28 cellular contexts compared by ENCODE assay signal in the genomic region with DNA sequence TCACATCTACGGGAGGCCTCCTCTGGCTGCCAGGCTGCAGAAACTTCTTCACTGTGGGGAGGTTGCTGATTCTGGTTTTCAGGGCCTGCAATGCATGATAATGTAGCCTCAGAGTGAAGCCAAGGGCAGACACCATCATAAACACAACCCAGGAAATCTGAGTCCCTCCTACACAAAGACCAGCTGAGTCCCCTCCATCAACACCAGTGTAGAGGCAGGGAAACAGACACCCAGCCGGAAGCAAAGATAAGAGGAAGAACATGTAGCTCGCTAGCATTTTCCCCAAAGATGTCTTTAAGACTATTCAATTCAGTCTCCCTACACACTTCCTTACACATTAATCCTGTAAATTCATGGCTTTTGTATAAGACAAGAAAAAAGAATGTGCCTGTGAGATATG. TPM values are rescaled to one million over a fixed set of nuclear protein-coding genes. Genes with fewer than 3 reads are reported as not detected.
"Had no signal": no experiment of that assay in that cellular context is flagged by ENCODE, and none has a peak within 500 bp of the region (broad histone marks: within the 10 kb centered on the region; RNA-seq: fewer than 3 reads in every experiment).

No MANE protein-coding gene starts in this region.

- DNase-seq: activated CD4-positive, alpha-beta memory T cell treated with anti-CD3 and anti-CD28 coated beads, Interleukin-2, amount 10 ng/mL, durations not matched to agents 7 days and 5 days; activated CD4-positive, alpha-beta T cell treated with anti-CD3 and anti-CD28 coated beads for 36 hours; activated CD4-positive, alpha-beta T cell treated with anti-CD3 and anti-CD28 coated beads, Interleukin-2, amount 50 U/mL, for 1 hour; activated CD4-positive, CD25-positive, alpha-beta regulatory T cell; activated gamma-delta T cell; activated naive CD4-positive, alpha-beta T cell treated with anti-CD3 and anti-CD28 coated beads for 36 hours; activated naive CD8-positive, alpha-beta T cell treated with anti-CD3 and anti-CD28 coated beads for 36 hours; activated T-cell treated with anti-CD3 and anti-CD28 coated beads for 4 hours; activated T-cell treated with anti-CD3 and anti-CD28 coated beads, Interleukin-2, amount 50 U/mL, for 48 hours; anterior cingulate cortex; caudate nucleus; NCI-H1048; NCI-H146; NCI-H187 treated with DMSO at 0.1 percent for 48 hours; NCI-H2081 treated with DMSO at 0.1 percent for 48 hours; NCI-H446; NCI-H524; RPMI8226; T-helper 1 cell had no signal

- H3K27ac ChIP-seq: breast epithelium, SK-N-MC, VCaP had no signal

- H3K36me3 ChIP-seq: breast epithelium had no signal

- H3K4me1 ChIP-seq: breast epithelium had no signal

- H3K27me3 ChIP-seq: breast epithelium had no signal

- ATAC-seq: activated CD4-positive, alpha-beta T cell treated with anti-CD3 and anti-CD28 coated beads for 36 hours; activated T-helper 17 cell treated with anti-CD3 and anti-CD28 coated beads, Interleukin-2, amount 50 U/mL, for 72 hours; Panc1; Right ventricle myocardium inferior had no signal

- H3K4me3 ChIP-seq: breast epithelium, SK-N-MC had no signal

- H3K9me3 ChIP-seq: breast epithelium had no signal

RNA-seq across cellular contexts. Expression of gene GSTA2, which starts 23.6 kb away (rescaled TPM):
- total RNA-seq: activated CD4-positive, alpha-beta memory T cell treated with anti-CD3 and anti-CD28 coated beads, Interleukin-2, amount 10 ng/mL, durations not matched to agents 7 days and 5 days; activated CD4-positive, alpha-beta T cell treated with anti-CD3 and anti-CD28 coated beads for 36 hours; activated CD8-positive, alpha-beta memory T cell treated with anti-CD3 and anti-CD28 coated beads for 36 hours; activated naive CD4-positive, alpha-beta T cell treated with anti-CD3 and anti-CD28 coated beads for 36 hours; activated naive CD8-positive, alpha-beta T cell treated with anti-CD3 and anti-CD28 coated beads for 36 hours; activated T-helper 17 cell treated with anti-CD3 and anti-CD28 coated beads, Interleukin-2, amount 50 U/mL, for 72 hours; breast epithelium; LHCN-M2; Right ventricle myocardium inferior; T-helper 2 cell treated with Interferon-gamma antibody and Interleukin-4, amounts not matched to agents 100 ng/mL and 5 ng/mL, for 36 hours had no signal
